ENCODE assay signal across 8 cellular contexts in genomic region chr4:118836763-118837507, GRCh38. TPM values are rescaled to one million over a fixed set of nuclear protein-coding genes. Genes with fewer than 3 reads are reported as not detected.
DNase-seq lines count a peak whose midpoint lies in the region; ATAC-seq and TF ChIP-seq lines count a peak whose summit lies in the region.

No MANE protein-coding gene starts in this region.

- H3K4me1 Mint-ChIP-seq in MCF 10A (ENCODE audit: insufficient read depth, unreplicated experiment), result peaks cover 21% of the 10 kb centered on the region

- H3K9me3 ChIP-seq in HUES6 (ENCODE audit: control insufficient read depth, insufficient read depth, low read depth, low read length) (no peaks in the 10 kb centered on the region), mononuclear cell (ENCODE audit: low read depth, low read length) (no peaks in the 10 kb centered on the region), adrenal gland (replicated peaks in 1 of 3) (no peaks in the 10 kb centered on the region)

- DNase-seq in MCF 10A (ENCODE audit: unreplicated experiment), result no peak
- no peak for DNase-seq in stimulated activated CD4-positive, alpha-beta T cell treated with anti-CD3 and anti-CD28 coated beads, Interleukin-1b, Interleukin-23, amount 100 ng/mL, for 48 hours
- no peak for DNase-seq in adrenal gland

- H3K9ac ChIP-seq in HUES6 (ENCODE audit: low read length), result peak overlapping the region; percentile 62

- POLR2A ChIA-PET in MCF 10A (lab: Yijun Ruan, JAX), result interaction anchor here (0.6 to 5.5 kb wide), 12 partner anchors 9 to 448 kb away, joined by 3 to 74 read pairs (median 5); no protein-coding TSS in a partner anchor

- H3K4me1 ChIP-seq in HUES6 (ENCODE audit: control insufficient read depth, insufficient read depth, low read length), result peaks cover 27% of the 10 kb centered on the region
- H3K4me1 ChIP-seq in mononuclear cell (ENCODE audit: insufficient read depth, low read length), result peaks cover 23% of the 10 kb centered on the region
- H3K4me1 ChIP-seq in adrenal gland (replicated peaks in 1 of 2), result peaks cover 0 to 30% of the 10 kb centered on the region in 2 donors

- H3K4me3 ChIP-seq in HUES6 (ENCODE audit: low read depth, low read length) (peak overlapping the region; percentile 63), mononuclear cell (ENCODE audit: low read length) (peak overlapping the region; percentile 94), adrenal gland (peak overlapping the region in 2 of 4 donors; percentile 24 to 99)

- H3K9me3 Mint-ChIP-seq in MCF 10A (ENCODE audit: unreplicated experiment), result no peaks in the 10 kb centered on the region

- BruUV-seq in MCF 10A (replicated peaks; lab: Mats Ljungman, UMichigan), result no TSS peak

- 41 to 48% (median 46%) methylated on average over 8 of the region's 8 CpGs for WGBS in adrenal gland, 4 donors

- H3K36me3 Mint-ChIP-seq in MCF 10A (ENCODE audit: insufficient read depth, unreplicated experiment), result peaks cover 21% of the 10 kb centered on the region

- H3K27me3 Mint-ChIP-seq in MCF 10A (ENCODE audit: insufficient read depth, unreplicated experiment), result no peaks in the 10 kb centered on the region

- H3K36me3 ChIP-seq in HUES6 (ENCODE audit: control insufficient read depth, insufficient read depth, low read length) (peaks cover 21% of the 10 kb centered on the region), adrenal gland (replicated peaks in 1 of 2) (peaks cover 0 to 17% of the 10 kb centered on the region in 2 donors)

- TF ChIP-seq POLR2A in adrenal gland (IDR thresholded peaks at IDR 0.05), result no peak

- H3K4me3 Mint-ChIP-seq in MCF 10A (ENCODE audit: unreplicated experiment), result peak overlapping the region; percentile 95

- no peak for TF ChIP-seq CTCF in 22Rv1 (IDR thresholded peaks at IDR 0.05)
- TF ChIP-seq CTCF in MCF 10A (IDR thresholded peaks at IDR 0.05; ENCODE audit: unreplicated experiment), result no peak
- TF ChIP-seq CTCF in adrenal gland (IDR thresholded peaks at IDR 0.05), result no peak

- no peaks in the 10 kb centered on the region for H3K27me3 ChIP-seq in HUES6 (ENCODE audit: control insufficient read depth, insufficient read depth, low read length)
- no peaks in the 10 kb centered on the region for H3K27me3 ChIP-seq in mononuclear cell (ENCODE audit: insufficient read depth, low read length)
- no peaks in the 10 kb centered on the region for H3K27me3 ChIP-seq in adrenal gland

- H3K27ac Mint-ChIP-seq in MCF 10A (ENCODE audit: low read depth, unreplicated experiment), result peak overlapping the region; percentile 96

- CTCF ChIA-PET in MCF 10A (lab: Yijun Ruan, JAX), result interaction anchor here (0.6 to 11.4 kb wide), 6 partner anchors 9 to 163 kb away, joined by 3 to 57 read pairs (median 4); no protein-coding TSS in a partner anchor

- H3K27ac ChIP-seq in 22Rv1 (peak overlapping the region; percentile 65), HUES6 (ENCODE audit: low read depth, low read length) (no peak overlapping the region), adrenal gland (peak overlapping the region in 2 of 5 donors; percentile 97 to 99)

- no peak for ATAC-seq in GM21526 (IDR thresholded peaks at IDR 0.05; ENCODE audit: low FRiP score, unreplicated experiment)
- no peak for ATAC-seq in HG03432 (IDR thresholded peaks at IDR 0.05; ENCODE audit: unreplicated experiment)

- intact Hi-C loops in MCF 10A (cut with micrococcal nuclease), result loop anchor here (5.0 kb wide), 1 partner anchor 375 kb away; the partner anchor contains the start of gene USP53
- intact Hi-C loops in adrenal gland (cut with DNase I), result no loop called here

RNA-seq across cellular contexts. Expression of gene SEC24D, which starts 1.0 kb away (rescaled TPM):
- total RNA-seq in MCF 10A (2022) (117 and 134 TPM in 2 replicates), mononuclear cell (17.8 TPM), adrenal gland (10 to 100 TPM; 25.5 to 76.7 (median 35.3) TPM)
- 10 to 100 TPM in 1 of 3 donors, 1 to 10 TPM in 2; 5.3 to 93.6 (median 7.2) TPM for polyA plus RNA-seq in adrenal gland

RNA-seq across cellular contexts. Expression of gene SYNPO2, which starts 51.7 kb away (rescaled TPM):
- total RNA-seq in MCF 10A (2022) (0.42 and 0.61 TPM in 2 replicates), mononuclear cell (2.9 TPM), adrenal gland (10 to 100 TPM; 15.4 to 49.0 (median 29.9) TPM)
- 10 to 100 TPM in 2 of 3 donors, 1 to 10 TPM in 1; 8.5 to 15.0 (median 12.1) TPM for polyA plus RNA-seq in adrenal gland
